In genomic region chr2:9403924-9404323, GRCh38 we compare ENCODE assay signal across 28 cellular contexts. TPM values are rescaled to one million over a fixed set of nuclear protein-coding genes. Genes with fewer than 3 reads are reported as not detected.
DNase-seq lines count a peak whose midpoint lies in the region; ATAC-seq and TF ChIP-seq lines count a peak whose summit lies in the region.
"Had no signal": no experiment of that assay in that cellular context is flagged by ENCODE, and none has a peak within 500 bp of the region (broad histone marks: within the 10 kb centered on the region; RNA-seq: fewer than 3 reads in every experiment).

No MANE protein-coding gene starts in this region.

- H3K9ac ChIP-seq in fibroblast of lung (ENCODE audit: insufficient read depth, low read length): no peak overlapping the region

- H3K27ac ChIP-seq in fibroblast of lung (ENCODE audit: insufficient read depth, low read length): no peak overlapping the region
- no peak overlapping the region for H3K27ac ChIP-seq in osteoblast (ENCODE audit: low read depth, low read length)
- H3K27ac ChIP-seq: RWPE1, SK-N-MC, testis had no signal

- H3K9me3 ChIP-seq in fibroblast of lung (ENCODE audit: control insufficient read depth, insufficient read depth, low read depth, low read length) (no peaks in the 10 kb centered on the region), osteoblast (ENCODE audit: low read depth, low read length) (no peaks in the 10 kb centered on the region), BE2C (no peaks in the 10 kb centered on the region; the same call in 1 of the 2 replicates)
- H3K9me3 ChIP-seq: esophagus squamous epithelium, HAP-1, testis, uterus had no signal

- no peaks in the 10 kb centered on the region for H3K27me3 ChIP-seq in fibroblast of lung (ENCODE audit: control insufficient read depth, insufficient read depth, low read length)
- no peaks in the 10 kb centered on the region for H3K27me3 ChIP-seq in osteoblast (ENCODE audit: insufficient read depth, low read length)
- no peaks in the 10 kb centered on the region for H3K27me3 ChIP-seq in BE2C
- H3K27me3 ChIP-seq: esophagus squamous epithelium, testis, uterus had no signal

- ATAC-seq in SK-N-SH treated with all-trans-retinoic acid at 6 μM for 48 hours (peak; percentile 57), GM19455 (IDR thresholded peaks at IDR 0.05; ENCODE audit: unreplicated experiment) (no peak)
- ATAC-seq: activated naive CD4-positive, alpha-beta T cell treated with anti-CD3 and anti-CD28 coated beads, Interleukin-2, amount 50 U/mL, for 72 hours; activated T-helper 17 cell treated with anti-CD3 and anti-CD28 coated beads, Interleukin-2, amount 50 U/mL, for 72 hours; stimulated activated naive B cell treated with anti-CD40 and anti-IgM and Interleukin-4, amounts not matched to agents 10 μg/mL and 1 μg/mL and 100 μg/mL, for 72 hours had no signal

- H3K9me3 Mint-ChIP-seq in activated T-helper 1 cell treated with anti-CD3 and anti-CD28 coated beads, Interleukin-12 subunit alpha, Interleukin-12 subunit beta, Interleukin-2, Interleukin-4 antibody, amounts not matched to agents 30 ng/mL and 10 ng/mL and 1 ng/mL, durations not matched to agents 14 hours and 24 hours and 36 hours: no peaks in the 10 kb centered on the region
- H3K9me3 Mint-ChIP-seq: activated CD4-positive, alpha-beta T cell treated with anti-CD3 and anti-CD28 coated beads, Interleukin-2, amount 10 ng/mL, durations not matched to agents 7 days and 5 days; activated naive CD4-positive, alpha-beta T cell treated with anti-CD3 and anti-CD28 coated beads, Interleukin-2, amount 50 U/mL, for 72 hours; activated T-helper 17 cell treated with anti-CD3 and anti-CD28 coated beads, Interleukin-2, amount 50 U/mL, for 72 hours; stimulated activated naive B cell treated with anti-CD40 and anti-IgM and Interleukin-4, amounts not matched to agents 10 μg/mL and 1 μg/mL and 100 μg/mL, for 72 hours had no signal

- H3K4me2 ChIP-seq in fibroblast of lung (ENCODE audit: extremely low read depth, insufficient read depth, low read length) (peak overlapping the region; percentile 18), osteoblast (ENCODE audit: insufficient read depth, low read length) (no peak overlapping the region)

- H3K36me3 ChIP-seq in fibroblast of lung (ENCODE audit: control insufficient read depth, insufficient read depth, low read length) (peaks cover 9% of the 10 kb centered on the region), osteoblast (ENCODE audit: insufficient read depth, low read length) (peaks cover 62% of the 10 kb centered on the region), BE2C (peaks cover 22% of the 10 kb centered on the region)
- H3K36me3 ChIP-seq: uterus had no signal

- H3K36me3 Mint-ChIP-seq in activated T-helper 1 cell treated with anti-CD3 and anti-CD28 coated beads, Interleukin-12 subunit alpha, Interleukin-12 subunit beta, Interleukin-2, Interleukin-4 antibody, amounts not matched to agents 30 ng/mL and 10 ng/mL and 1 ng/mL, durations not matched to agents 14 hours and 24 hours and 36 hours (ENCODE audit: low read depth): peaks cover 16% of the 10 kb centered on the region
- H3K36me3 Mint-ChIP-seq: activated naive CD4-positive, alpha-beta T cell treated with anti-CD3 and anti-CD28 coated beads, Interleukin-2, amount 50 U/mL, for 72 hours had no signal

- TF ChIP-seq CTCF in fibroblast of lung (conservative IDR thresholded peaks at IDR 0.05 in 1 of 2, IDR thresholded peaks at IDR 0.05 in 1 of 2; ENCODE audit: low read depth in 1 of 2, low read length in 2 of 2) (no peak), osteoblast (IDR thresholded peaks at IDR 0.05; ENCODE audit: extremely low read depth, low read depth, low read length) (no peak), BE2C (IDR thresholded peaks at IDR 0.05; ENCODE audit: low read depth, low read length) (no peak)

- DNase-seq in EH (ENCODE audit: low read depth) (peak; percentile 68), fibroblast of lung (ENCODE audit: low read depth in 2 of 2) (peak; percentile 65 to 66), osteoblast (ENCODE audit: insufficient read length, low spot score, missing footprints) (peak; percentile 14), BE2C (no peak), HT-29 (ENCODE audit: low spot score) (no peak)
- DNase-seq in activated T-helper 1 cell treated with anti-CD3 and anti-CD28 coated beads, Interleukin-12 subunit alpha, Interleukin-12 subunit beta, Interleukin-2, Interleukin-4 antibody, amounts not matched to agents 30 ng/mL and 10 ng/mL and 1 ng/mL, durations not matched to agents 14 hours and 24 hours and 36 hours (ENCODE audit: low spot score): no peak
- DNase-seq: activated CD4-positive, alpha-beta T cell treated with anti-CD3 and anti-CD28 coated beads, Interleukin-2, amount 10 ng/mL, durations not matched to agents 7 days and 5 days; C1 segment of cervical spinal cord; effector CD8-positive, alpha-beta T cell; esophagus squamous epithelium; glutamatergic neuron; mesendoderm; NCI-H1105; NCI-H2029; NCI-H226; NCI-H748 treated with DMSO at 0.1 percent for 48 hours; retina; stimulated activated CD4-positive, alpha-beta T cell treated with anti-CD3 and anti-CD28 coated beads, Interleukin-4, amount 100 ng/mL, for 24 hours; stimulated activated naive B cell treated with anti-CD40 and anti-IgM and Interleukin-4, amounts not matched to agents 10 μg/mL and 1 μg/mL and 100 μg/mL, for 72 hours; testis had no signal

- no peak overlapping the region for H3K4me3 Mint-ChIP-seq in activated T-helper 1 cell treated with anti-CD3 and anti-CD28 coated beads, Interleukin-12 subunit alpha, Interleukin-12 subunit beta, Interleukin-2, Interleukin-4 antibody, amounts not matched to agents 30 ng/mL and 10 ng/mL and 1 ng/mL, durations not matched to agents 14 hours and 24 hours and 36 hours
- H3K4me3 Mint-ChIP-seq: activated CD4-positive, alpha-beta T cell treated with anti-CD3 and anti-CD28 coated beads, Interleukin-2, amount 10 ng/mL, durations not matched to agents 7 days and 5 days; activated T-helper 17 cell treated with anti-CD3 and anti-CD28 coated beads, Interleukin-2, amount 50 U/mL, for 72 hours; stimulated activated naive B cell treated with anti-CD40 and anti-IgM and Interleukin-4, amounts not matched to agents 10 μg/mL and 1 μg/mL and 100 μg/mL, for 72 hours had no signal

- H3K4me1 Mint-ChIP-seq in activated T-helper 1 cell treated with anti-CD3 and anti-CD28 coated beads, Interleukin-12 subunit alpha, Interleukin-12 subunit beta, Interleukin-2, Interleukin-4 antibody, amounts not matched to agents 30 ng/mL and 10 ng/mL and 1 ng/mL, durations not matched to agents 14 hours and 24 hours and 36 hours (ENCODE audit: low read depth): no peaks in the 10 kb centered on the region

- H3K27me3 Mint-ChIP-seq in activated T-helper 1 cell treated with anti-CD3 and anti-CD28 coated beads, Interleukin-12 subunit alpha, Interleukin-12 subunit beta, Interleukin-2, Interleukin-4 antibody, amounts not matched to agents 30 ng/mL and 10 ng/mL and 1 ng/mL, durations not matched to agents 14 hours and 24 hours and 36 hours (ENCODE audit: insufficient read depth): peaks cover 2% of the 10 kb centered on the region
- H3K27me3 Mint-ChIP-seq: activated T-helper 17 cell treated with anti-CD3 and anti-CD28 coated beads, Interleukin-2, amount 50 U/mL, for 72 hours had no signal

- H4K20me1 ChIP-seq in fibroblast of lung (ENCODE audit: control insufficient read depth, extremely low read depth, insufficient read depth, low read length): no peaks in the 10 kb centered on the region
- peaks cover 2% of the 10 kb centered on the region for H4K20me1 ChIP-seq in osteoblast (ENCODE audit: insufficient read depth, low read length)

- H3K79me2 ChIP-seq in fibroblast of lung (ENCODE audit: control insufficient read depth, insufficient read depth, low read length) (no peaks in the 10 kb centered on the region), osteoblast (ENCODE audit: insufficient read depth, low read length) (no peaks in the 10 kb centered on the region)

- no peak overlapping the region for H2AFZ ChIP-seq in fibroblast of lung (ENCODE audit: low read length)
- H2AFZ ChIP-seq in osteoblast (ENCODE audit: low read length): no peak overlapping the region

- H3K4me1 ChIP-seq in fibroblast of lung (ENCODE audit: control insufficient read depth, extremely low read depth, insufficient read depth, low read length): peaks cover 14% of the 10 kb centered on the region
- peaks cover 20% of the 10 kb centered on the region for H3K4me1 ChIP-seq in osteoblast (ENCODE audit: insufficient read depth, low read length)
- no peaks in the 10 kb centered on the region for H3K4me1 ChIP-seq in BE2C
- H3K4me1 ChIP-seq: testis, uterus had no signal

- no peak overlapping the region for H3K27ac Mint-ChIP-seq in activated T-helper 1 cell treated with anti-CD3 and anti-CD28 coated beads, Interleukin-12 subunit alpha, Interleukin-12 subunit beta, Interleukin-2, Interleukin-4 antibody, amounts not matched to agents 30 ng/mL and 10 ng/mL and 1 ng/mL, durations not matched to agents 14 hours and 24 hours and 36 hours
- H3K27ac Mint-ChIP-seq: activated CD4-positive, alpha-beta T cell treated with anti-CD3 and anti-CD28 coated beads, Interleukin-2, amount 10 ng/mL, durations not matched to agents 7 days and 5 days; activated naive CD4-positive, alpha-beta T cell treated with anti-CD3 and anti-CD28 coated beads, Interleukin-2, amount 50 U/mL, for 72 hours; activated T-helper 17 cell treated with anti-CD3 and anti-CD28 coated beads, Interleukin-2, amount 50 U/mL, for 72 hours; stimulated activated naive B cell treated with anti-CD40 and anti-IgM and Interleukin-4, amounts not matched to agents 10 μg/mL and 1 μg/mL and 100 μg/mL, for 72 hours had no signal

- no peak overlapping the region for H3K4me3 ChIP-seq in fibroblast of lung (replicated peaks in 1 of 4; ENCODE audit: control extremely low read depth in 1 of 4, insufficient read depth in 1 of 4, low read depth in 3 of 4, low read length in 4 of 4)
- H3K4me3 ChIP-seq in osteoblast (ENCODE audit: insufficient read depth, low read length): no peak overlapping the region
- no peak overlapping the region for H3K4me3 ChIP-seq in BE2C (ENCODE audit: low read depth, low read length)
- H3K4me3 ChIP-seq: esophagus squamous epithelium, HAP-1, SK-N-MC, testis, uterus had no signal

- intact Hi-C loops in activated T-helper 1 cell treated with anti-CD3 and anti-CD28 coated beads, Interleukin-12 subunit alpha, Interleukin-12 subunit beta, Interleukin-2, Interleukin-4 antibody, amounts not matched to agents 30 ng/mL and 10 ng/mL and 1 ng/mL, durations not matched to agents 14 hours and 24 hours and 36 hours (cut with micrococcal nuclease): no loop called here

RNA-seq across cellular contexts. Expression of gene ITGB1BP1, which starts 19.4 kb away (rescaled TPM):
- 44.4 and 44.6 TPM in 2 replicates for total RNA-seq in fibroblast of lung
- polyA plus RNA-seq in fibroblast of lung: 107 and 131 TPM in 2 replicates
- polyA plus RNA-seq in fibroblast of lung (2012): 211 and 219 TPM in 2 replicates
- 20.5 and 24.2 TPM in 2 replicates for polyA minus RNA-seq in fibroblast of lung (ENCODE audit: low replicate concordance)
- total RNA-seq in osteoblast: 30.8 and 32.4 TPM in 2 replicates
- 58.2 TPM for polyA plus RNA-seq in BE2C (2012; ENCODE audit: insufficient read depth, insufficient read length, low read depth)
- 115 and 119 TPM in 2 replicates for total RNA-seq in activated T-helper 1 cell treated with anti-CD3 and anti-CD28 coated beads, Interleukin-12 subunit alpha, Interleukin-12 subunit beta, Interleukin-2, Interleukin-4 antibody, amounts not matched to agents 30 ng/mL and 10 ng/mL and 1 ng/mL, durations not matched to agents 14 hours and 24 hours and 36 hours
- 27.4 and 33.5 TPM in 2 replicates for total RNA-seq in HT-29 (2014; rRNA removed; shearing (Covaris generic))

RNA-seq across cellular contexts. Expression of gene CPSF3, which starts 19.5 kb away (rescaled TPM):
- 46.2 and 53.0 TPM in 2 replicates for total RNA-seq in fibroblast of lung
- 48.6 and 54.1 TPM in 2 replicates for polyA plus RNA-seq in fibroblast of lung
- polyA plus RNA-seq in fibroblast of lung (2012): 38.9 and 49.5 TPM in 2 replicates
- polyA minus RNA-seq in fibroblast of lung (ENCODE audit: low replicate concordance): 10.1 and 21.8 TPM in 2 replicates
- 34.5 and 38.4 TPM in 2 replicates for total RNA-seq in osteoblast
- polyA plus RNA-seq in BE2C (2012; ENCODE audit: insufficient read depth, insufficient read length, low read depth): 47.9 TPM
- 74.3 and 74.7 TPM in 2 replicates for total RNA-seq in activated T-helper 1 cell treated with anti-CD3 and anti-CD28 coated beads, Interleukin-12 subunit alpha, Interleukin-12 subunit beta, Interleukin-2, Interleukin-4 antibody, amounts not matched to agents 30 ng/mL and 10 ng/mL and 1 ng/mL, durations not matched to agents 14 hours and 24 hours and 36 hours
- total RNA-seq in HT-29 (2014; rRNA removed; shearing (Covaris generic)): 31.7 and 43.9 TPM in 2 replicates

Comparison
In these comparisons a context has a peak if more than half of its experiments do, and no peak if none do; other contexts are left out.
1. DNase-seq: peak in EH (single experiment), fibroblast of lung (2 of 2) and osteoblast (single experiment); none in BE2C (single experiment), activated T-helper 1 cell treated with anti-CD3 and anti-CD28 coated beads, Interleukin-12 subunit alpha, Interleukin-12 subunit beta, Interleukin-2, Interleukin-4 antibody, amounts not matched to agents 30 ng/mL and 10 ng/mL and 1 ng/mL, durations not matched to agents 14 hours and 24 hours and 36 hours (single experiment) and HT-29 (single experiment).